ENCODE assay signal across 8 cellular contexts in the genomic region with DNA sequence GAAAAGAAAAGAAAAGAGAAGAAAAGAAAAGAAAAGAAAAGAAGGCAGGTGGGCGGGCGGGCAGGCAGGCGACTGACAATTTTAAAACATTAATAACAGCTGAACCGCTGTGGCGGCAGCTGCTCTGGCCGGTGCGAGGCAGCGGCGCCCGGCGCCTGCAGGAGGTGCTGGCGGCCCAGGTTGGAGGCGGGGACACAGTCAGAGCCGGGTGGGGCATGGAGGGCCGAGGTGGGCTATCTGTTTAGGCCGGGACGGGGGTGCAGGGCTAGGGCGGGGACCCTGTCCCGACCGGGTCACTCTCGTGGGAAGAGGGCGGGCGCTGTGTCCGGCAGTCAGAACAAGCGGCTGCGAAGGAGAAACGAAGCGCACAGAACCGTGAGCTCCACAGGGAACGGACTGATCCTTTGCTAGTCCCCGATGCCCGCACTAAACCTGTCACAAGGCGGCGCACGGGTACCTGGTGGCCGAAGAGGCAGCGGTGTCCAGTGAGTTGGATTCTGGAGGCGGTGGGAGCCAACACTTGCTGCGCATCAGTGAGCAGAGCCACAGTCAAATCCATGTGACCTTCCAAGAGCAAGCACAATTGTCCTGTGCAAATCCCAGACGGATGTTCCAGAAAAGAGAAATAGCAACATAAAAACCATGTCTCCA. TPM values are rescaled to one million over a fixed set of nuclear protein-coding genes. Genes with fewer than 3 reads are reported as not detected.
DNase-seq lines count a peak whose midpoint lies in the region; ATAC-seq and TF ChIP-seq lines count a peak whose summit lies in the region.

No MANE protein-coding gene starts in this region.

- no peaks in the 10 kb centered on the region for H3K27me3 ChIP-seq in aorta (ENCODE audit: control insufficient read depth in 1 of 2, insufficient read depth in 2 of 2, low read length in 1 of 2)

- H3K4me1 ChIP-seq in aorta (ENCODE audit: control insufficient read depth in 1 of 2, insufficient read depth in 2 of 2, low read length in 2 of 2), result no peaks in the 10 kb centered on the region

- ATAC-seq in HG02623 (IDR thresholded peaks at IDR 0.05; ENCODE audit: unreplicated experiment) (peak; percentile 97), left ventricle myocardium superior (peak; percentile 98), aorta (ENCODE audit: low FRiP score) (peak; percentile 86)

- DNase-seq in NB4 (ENCODE audit: low read depth), result peak; percentile 60
- peak; percentile 24 for DNase-seq in T follicular helper cell (ENCODE audit: low read depth)
- DNase-seq in anterior cingulate cortex (lab: John Stamatoyannopoulos, UW), result peak in 53 of 58 donors; percentile 11 to 83 (median 65)
- peak; percentile 85 for DNase-seq in left ventricle myocardium superior
- DNase-seq in posterior cingulate gyrus, result peak; percentile 46 to 95 (median 72)
- peak; percentile 66 to 89 for DNase-seq in aorta

- H3K4me3 ChIP-seq in GM12875 (ENCODE audit: low read depth, low read length) (peak overlapping the region; percentile 38), NB4 (ENCODE audit: low read depth, low read length) (no peak overlapping the region), aorta (ENCODE audit: low read length in 2 of 2) (peak overlapping the region; percentile 15 to 54)

- TF ChIP-seq POLR2A in NB4 (IDR thresholded peaks at IDR 0.05; ENCODE audit: extremely low read depth, insufficient read length), result no peak

- WGBS in aorta, 2 donors, result 1% methylated on average over 35 to 40 of the region's 40 CpGs

- H3K27ac ChIP-seq in aorta (ENCODE audit: low read depth in 1 of 2, low read length in 2 of 2), result no peak overlapping the region

- TF ChIP-seq CTCF in GM12875 (IDR thresholded peaks at IDR 0.05; ENCODE audit: borderline replicate concordance, insufficient read depth, low read depth, low read length), result peak; percentile 59
- TF ChIP-seq CTCF in NB4 (IDR thresholded peaks at IDR 0.05; ENCODE audit: low read depth, low read length), result no peak

- no peaks in the 10 kb centered on the region for H3K9me3 ChIP-seq in aorta (ENCODE audit: control insufficient read depth, low read length)

- no peaks in the 10 kb centered on the region for H3K36me3 ChIP-seq in aorta (ENCODE audit: control insufficient read depth in 1 of 2, insufficient read depth in 2 of 2, low read length in 1 of 2)

- intact Hi-C loops in left ventricle myocardium superior (cut with micrococcal nuclease) (no loop called here), posterior cingulate gyrus (cut with DNase I) (no loop called here), aorta (cut with DNase I) (no loop called here)

RNA-seq across cellular contexts. Expression of a gene that starts 13.6 kb away (rescaled TPM):
- 0.35 TPM for total RNA-seq in left ventricle myocardium superior
- total RNA-seq in aorta, result not detected
- 1,000 to 10,000 TPM in 1 of 2 donors, 1 to 10 TPM in 1; 1.3 to 1,178 TPM for polyA plus RNA-seq in aorta

RNA-seq across cellular contexts. Expression of a gene that starts 50.5 kb away (rescaled TPM):
- 17.5 TPM for total RNA-seq in left ventricle myocardium superior
- total RNA-seq in aorta, result 10 to 100 TPM; 20.4 to 23.3 TPM
- polyA plus RNA-seq in aorta, result 1 to 10 TPM; 5.9 to 8.5 TPM

RNA-seq across cellular contexts. Expression of a gene that starts 50.8 kb away (rescaled TPM):
- total RNA-seq in left ventricle myocardium superior (18.2 TPM), aorta (1 to 10 TPM; 7.6 to 8.9 TPM)
- 1 to 10 TPM; 4.4 to 9.5 TPM for polyA plus RNA-seq in aorta

Comparison
In these comparisons a context has a peak if more than half of its experiments do, and no peak if none do; other contexts are left out.
1. DNase-seq: peak in every context shown above with its lines; median percentile 85 in left ventricle myocardium superior; 78 in aorta; 72 in posterior cingulate gyrus; 65 in anterior cingulate cortex; 60 in NB4; 24 in T follicular helper cell.